Comparison of ENCODE assay signal across 8 cellular contexts in the genomic region with DNA sequence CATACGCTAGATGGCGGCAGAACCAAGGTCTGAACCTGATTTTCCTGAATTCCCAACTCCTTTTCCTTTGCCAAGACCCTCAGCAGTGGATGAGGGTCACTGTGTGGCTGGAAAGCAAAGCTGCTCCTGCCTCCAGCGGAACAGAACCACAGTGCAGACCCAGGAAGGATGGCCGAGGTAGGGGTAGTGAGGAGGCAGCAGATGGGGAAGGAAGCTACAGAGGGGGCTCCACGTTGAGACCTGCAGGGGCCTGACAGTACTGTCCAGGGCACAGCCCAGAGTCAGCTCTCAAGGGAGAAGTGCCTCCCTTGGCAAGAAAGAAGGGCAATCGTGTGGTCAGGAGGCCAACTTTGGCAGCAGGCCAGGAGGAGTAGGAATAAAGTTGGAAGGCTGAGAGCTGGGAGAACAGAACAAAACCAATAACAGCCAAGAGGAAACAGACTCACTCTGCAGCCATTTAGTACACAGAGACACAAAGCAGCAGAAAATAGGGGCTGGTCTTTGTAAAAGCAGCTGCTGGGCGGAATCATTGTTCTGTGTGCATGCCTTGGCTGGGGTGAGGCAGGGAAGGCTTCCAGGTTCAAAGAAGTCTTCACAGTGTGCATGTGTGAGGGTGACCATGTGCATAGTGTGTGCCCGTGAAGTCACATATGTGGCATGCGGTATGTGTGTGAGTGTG. TPM values are rescaled to one million over a fixed set of nuclear protein-coding genes. Genes with fewer than 3 reads are reported as not detected.
DNase-seq lines count a peak whose midpoint lies in the region; ATAC-seq lines count a peak whose summit lies in the region.

No MANE protein-coding gene starts in this region.

- no peak overlapping the region for H3K27ac Mint-ChIP-seq in stimulated activated naive CD8-positive, alpha-beta T cell treated with anti-CD3 and anti-CD28 coated beads, Interleukin-15, amount 100 ng/mL, for 72 hours

- H3K9ac ChIP-seq in iPS-20b (ENCODE audit: low read depth, low read length) (peak overlapping the region; percentile 7; the same call in 1 of the 2 replicates), skeletal muscle satellite cell (ENCODE audit: low read depth, low read length) (no peak overlapping the region)

- no peaks in the 10 kb centered on the region for H3K27me3 ChIP-seq in iPS-20b (ENCODE audit: insufficient read depth, low read length)
- peaks cover 26% of the 10 kb centered on the region for H3K27me3 ChIP-seq in skeletal muscle satellite cell (ENCODE audit: control insufficient read depth, insufficient read depth, low read length)

- ATAC-seq in stimulated activated naive CD8-positive, alpha-beta T cell treated with anti-CD3 and anti-CD28 coated beads, Interleukin-15, amount 100 ng/mL, for 72 hours = no peak
- no peak for ATAC-seq in GM21723 (IDR thresholded peaks at IDR 0.05; ENCODE audit: unreplicated experiment)

- H3K4me3 ChIP-seq in iPS-20b (ENCODE audit: low read length) (no peak overlapping the region), skeletal muscle satellite cell (ENCODE audit: low read length) (no peak overlapping the region)

- H3K36me3 ChIP-seq in iPS-20b (ENCODE audit: insufficient read depth, low read depth, low read length) (no peaks in the 10 kb centered on the region), skeletal muscle satellite cell (ENCODE audit: insufficient read depth, low read length) (no peaks in the 10 kb centered on the region)

- H3K4me2 ChIP-seq in skeletal muscle satellite cell (ENCODE audit: low read length) = peak overlapping the region; percentile 37

- H3K4me1 Mint-ChIP-seq in stimulated activated naive CD8-positive, alpha-beta T cell treated with anti-CD3 and anti-CD28 coated beads, Interleukin-15, amount 100 ng/mL, for 72 hours = no peaks in the 10 kb centered on the region

- no peaks in the 10 kb centered on the region for H3K9me3 Mint-ChIP-seq in stimulated activated naive CD8-positive, alpha-beta T cell treated with anti-CD3 and anti-CD28 coated beads, Interleukin-15, amount 100 ng/mL, for 72 hours

- no peak overlapping the region for H3K4me3 Mint-ChIP-seq in stimulated activated naive CD8-positive, alpha-beta T cell treated with anti-CD3 and anti-CD28 coated beads, Interleukin-15, amount 100 ng/mL, for 72 hours

- H3K4me1 ChIP-seq in iPS-20b (ENCODE audit: insufficient read depth, low read length) (peaks cover 4% of the 10 kb centered on the region; the same call in 1 of the 2 replicates), skeletal muscle satellite cell (ENCODE audit: control insufficient read depth, insufficient read depth, low read length) (peaks cover 29% of the 10 kb centered on the region)

- DNase-seq in ACHN (peak; percentile 32), Kasumi-1 (lab: John Stamatoyannopoulos, UW) (peak; percentile 52 to 62), brain pericyte (ENCODE audit: low read depth, low spot score) (peak; percentile 22), germinal center (ENCODE audit: low spot score) (no peak)
- DNase-seq in stimulated activated naive CD8-positive, alpha-beta T cell treated with anti-CD3 and anti-CD28 coated beads, Interleukin-15, amount 100 ng/mL, for 72 hours = no peak

- H3K27ac ChIP-seq in iPS-20b (ENCODE audit: low read length) = no peak overlapping the region

- no peaks in the 10 kb centered on the region for H3K27me3 Mint-ChIP-seq in stimulated activated naive CD8-positive, alpha-beta T cell treated with anti-CD3 and anti-CD28 coated beads, Interleukin-15, amount 100 ng/mL, for 72 hours

- H3K9me3 ChIP-seq in iPS-20b (ENCODE audit: insufficient read depth, low read depth, low read length) (no peaks in the 10 kb centered on the region), skeletal muscle satellite cell (replicated peaks; ENCODE audit: low read length) (no peaks in the 10 kb centered on the region)

- in situ Hi-C loops in ACHN (cut with HindIII; ENCODE audit: low pct_ligation_motif_present, low pct_unique_long_range_greater_than_20kb, low sequenced_read_pairs) = no loop called here

RNA-seq across cellular contexts. Expression of a gene that starts 3.1 kb away (rescaled TPM):
- 0.44 TPM in 1 of 2 replicates, not detected in the other for total RNA-seq in skeletal muscle satellite cell (2012; rRNA removed)

RNA-seq across cellular contexts. Expression of a gene that starts 40.5 kb away (rescaled TPM):
- total RNA-seq in skeletal muscle satellite cell (2012; rRNA removed) = 31.7 and 38.0 TPM in 2 replicates

Comparison
In these comparisons a context has a peak if more than half of its experiments do, and no peak if none do; other contexts are left out.
1. DNase-seq: peak in ACHN (single experiment), Kasumi-1 (2 of 2) and brain pericyte (single experiment); none in stimulated activated naive CD8-positive, alpha-beta T cell treated with anti-CD3 and anti-CD28 coated beads, Interleukin-15, amount 100 ng/mL, for 72 hours (0 of 2) and germinal center (single experiment).